21 cellular contexts compared by ENCODE assay signal in the genomic region with DNA sequence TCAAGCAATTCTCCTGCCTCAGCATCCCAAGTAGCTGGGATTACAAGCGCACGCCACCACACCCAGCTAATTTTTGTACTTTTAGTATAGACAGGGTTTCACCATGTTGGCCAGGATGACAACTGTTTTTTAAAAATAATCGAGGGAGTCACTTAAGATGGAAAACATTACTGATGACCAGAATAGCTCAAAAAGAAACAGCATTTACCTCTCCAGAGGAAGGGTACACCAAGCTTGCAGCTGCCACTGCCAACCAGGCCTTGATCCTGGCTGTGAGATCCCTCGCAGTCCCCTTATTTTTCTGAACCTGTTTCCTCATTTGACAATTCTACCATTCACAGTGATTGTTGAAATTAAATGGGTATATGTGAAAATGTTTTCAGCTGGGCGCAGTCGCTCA. TPM values are rescaled to one million over a fixed set of nuclear protein-coding genes. Genes with fewer than 3 reads are reported as not detected.
DNase-seq lines count a peak whose midpoint lies in the region; TF ChIP-seq lines count a peak whose summit lies in the region.
"Had no signal": no experiment of that assay in that cellular context is flagged by ENCODE, and none has a peak within 500 bp of the region (broad histone marks: within the 10 kb centered on the region; RNA-seq: fewer than 3 reads in every experiment).

No MANE protein-coding gene starts in this region.

- no peak for TF ChIP-seq CTCF in neural crest cell (conservative IDR thresholded peaks at IDR 0.05)
- TF ChIP-seq CTCF in type B pancreatic cell (conservative IDR thresholded peaks at IDR 0.05): no peak

- peaks cover 4% of the 10 kb centered on the region for H3K9me3 Mint-ChIP-seq in neural crest cell
- no peaks in the 10 kb centered on the region for H3K9me3 Mint-ChIP-seq in type B pancreatic cell
- H3K9me3 Mint-ChIP-seq: CD4-positive, alpha-beta memory T cell; CD8-positive, alpha-beta memory T cell had no signal

- H3K27me3 Mint-ChIP-seq in neural crest cell (ENCODE audit: low read depth) (no peaks in the 10 kb centered on the region), type B pancreatic cell (no peaks in the 10 kb centered on the region)
- H3K27me3 Mint-ChIP-seq: CD4-positive, alpha-beta memory T cell; CD4-positive, CD25-positive, alpha-beta regulatory T cell had no signal

- H3K4me3 Mint-ChIP-seq in neural crest cell (no peak overlapping the region), type B pancreatic cell (no peak overlapping the region)
- H3K4me3 Mint-ChIP-seq: CD14-positive monocyte; CD4-positive, alpha-beta memory T cell; CD4-positive, CD25-positive, alpha-beta regulatory T cell; CD8-positive, alpha-beta memory T cell had no signal

- H3K4me1 Mint-ChIP-seq in neural crest cell (no peaks in the 10 kb centered on the region), type B pancreatic cell (ENCODE audit: unreplicated experiment) (no peaks in the 10 kb centered on the region)
- H3K4me1 Mint-ChIP-seq: CD14-positive monocyte had no signal

- DNase-seq in myocyte (ENCODE audit: low read depth) (peak; percentile 58), neural crest cell (ENCODE audit: low read depth, low spot score) (no peak), type B pancreatic cell (ENCODE audit: extremely low spot score, unreplicated experiment) (peak; percentile 29), SHP77 treated with DMSO at 0.1 percent for 48 hours (lab: John Stamatoyannopoulos, UW) (no peak)
- DNase-seq in stimulated activated CD4-positive, alpha-beta T cell treated with anti-CD3 and anti-CD28 coated beads, Interleukin-4, amount 100 ng/mL, for 4 hours: no peak
- DNase-seq: 8988T; ACHN; BE2C; C1 segment of cervical spinal cord; CD4-positive, alpha-beta memory T cell; CD4-positive, CD25-positive, alpha-beta regulatory T cell; CD8-positive, alpha-beta memory T cell; COR-L47; DMS 273 treated with DMSO at 0.1 percent for 48 hours; DMS153; DMS53; DMS79; DND-41; EL; GDM1 had no signal

- peaks cover 26% of the 10 kb centered on the region for H3K36me3 Mint-ChIP-seq in neural crest cell (ENCODE audit: low read depth)
- peaks cover 34% of the 10 kb centered on the region for H3K36me3 Mint-ChIP-seq in type B pancreatic cell

- H3K27ac Mint-ChIP-seq in neural crest cell (ENCODE audit: unreplicated experiment): peak overlapping the region; percentile 35
- no peak overlapping the region for H3K27ac Mint-ChIP-seq in type B pancreatic cell
- H3K27ac Mint-ChIP-seq: CD4-positive, alpha-beta memory T cell had no signal

RNA-seq across cellular contexts. Expression of a gene that starts 14.5 kb away (rescaled TPM):
- total RNA-seq in myocyte (123 and 146 TPM in 2 replicates), neural crest cell (159 and 165 TPM in 2 replicates), type B pancreatic cell (ENCODE audit: low replicate concordance) (76.3 and 123 TPM in 2 replicates)
- polyA plus RNA-seq in myocyte (2012): 81.6 TPM

Comparison
In these comparisons a context has a peak if more than half of its experiments do, and no peak if none do; other contexts are left out.
1. DNase-seq: peak in myocyte (single experiment) and type B pancreatic cell (single experiment); none in neural crest cell (single experiment), stimulated activated CD4-positive, alpha-beta T cell treated with anti-CD3 and anti-CD28 coated beads, Interleukin-4, amount 100 ng/mL, for 4 hours (0 of 2) and SHP77 treated with DMSO at 0.1 percent for 48 hours (single experiment).